Comparison of ENCODE assay signal across 15 cellular contexts in the genomic region with DNA sequence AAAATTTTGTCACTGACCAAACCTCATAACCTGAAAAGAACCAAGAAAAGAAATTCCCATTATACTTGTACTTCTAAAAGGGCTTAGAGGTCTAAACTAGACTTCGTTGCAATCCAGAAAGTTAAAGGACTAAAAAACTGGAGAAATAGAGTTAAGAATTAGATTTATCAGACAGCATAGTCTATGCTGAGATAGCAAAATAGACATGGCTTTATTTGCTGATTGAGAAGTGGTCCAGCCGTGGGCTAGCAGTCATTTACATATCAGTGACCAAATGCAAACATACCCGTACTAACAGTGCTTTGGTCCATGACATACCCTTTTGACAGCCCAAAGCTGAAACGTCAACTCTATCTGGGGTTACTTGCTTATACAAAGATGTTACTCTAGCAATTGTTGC.
A peak's percentile ranks its signal among the peaks of the same experiment; 100 is the strongest.
DNase-seq lines count a peak whose midpoint lies in the region; ATAC-seq, FAIRE-seq and TF ChIP-seq lines count a peak whose summit lies in the region.
"Had no signal": no experiment of that assay in that cellular context is flagged by ENCODE, and none has a peak within 500 bp of the region (broad histone marks: within the 10 kb centered on the region; RNA-seq: fewer than 3 reads in every experiment).

No MANE protein-coding gene starts in this region.

- no peak for TF ChIP-seq POLR2A in GM12878 (IDR thresholded peaks at IDR 0.05; ENCODE audit: low read depth, low read length)

- H3F3A ChIP-seq in neural cell (ENCODE audit: insufficient read depth, low read length, poor library complexity, severe bottlenecking) = no peaks in the 10 kb centered on the region

- no peak overlapping the region for H3K27ac ChIP-seq in GM12878 (ENCODE audit: control insufficient read depth, insufficient read depth)
- no peak overlapping the region for H3K27ac ChIP-seq in endodermal cell (ENCODE audit: low read depth, low read length)
- no peak overlapping the region for H3K27ac ChIP-seq in neural cell (ENCODE audit: low read length)
- no peak overlapping the region for H3K27ac ChIP-seq in trophoblast cell (ENCODE audit: low read depth, low read length)
- H3K27ac ChIP-seq: HL-60 had no signal

- intact Hi-C loops in GM12878 (cut with micrococcal nuclease; ENCODE audit: unreplicated experiment) = loop anchor here (5.0 kb wide), 1 partner anchor 64 kb away; a partner anchor contains a TSS

- H2AFZ ChIP-seq in GM12878 (ENCODE audit: control insufficient read depth, low read depth, low read length) (no peak overlapping the region), neural cell (ENCODE audit: low read depth, low read length) (no peak overlapping the region), trophoblast cell (ENCODE audit: insufficient read depth, low read length, poor library complexity) (no peak overlapping the region)

- H3K27me3 Mint-ChIP-seq in endodermal cell (ENCODE audit: insufficient read depth) = peaks cover 5% of the 10 kb centered on the region

- H4K91ac ChIP-seq in trophoblast cell (ENCODE audit: low read depth, low read length) = no peak overlapping the region

- no peak overlapping the region for H3K9ac ChIP-seq in GM12878 (ENCODE audit: control insufficient read depth, insufficient read depth, low read length)
- no peak overlapping the region for H3K9ac ChIP-seq in endodermal cell (ENCODE audit: extremely low read depth, low read length, poor library complexity, severe bottlenecking)
- H3K9ac ChIP-seq in neural cell (ENCODE audit: low read length) = no peak overlapping the region
- no peak overlapping the region for H3K9ac ChIP-seq in trophoblast cell (ENCODE audit: low read length)

- no peaks in the 10 kb centered on the region for H3K9me2 ChIP-seq in neural cell (ENCODE audit: insufficient read depth, low read length)

- RAD21 ChIA-PET in GM12878 (lab: Charles Lee; ENCODE audit: unreplicated experiment) = no interaction called here

- no peak for FAIRE-seq in GM12878 (lab: Jason Lieb, UNC)
- FAIRE-seq: GM18507 had no signal

- no peak overlapping the region for H4K8ac ChIP-seq in trophoblast cell (ENCODE audit: low read depth, low read length)

- H2BK5ac ChIP-seq in trophoblast cell (ENCODE audit: low read depth, low read length, poor library complexity) = no peak overlapping the region

- no peaks in the 10 kb centered on the region for H3K79me2 ChIP-seq in GM12878 (ENCODE audit: control insufficient read depth, insufficient read depth, low read length)
- no peaks in the 10 kb centered on the region for H3K79me2 ChIP-seq in neural cell (replicated peaks; ENCODE audit: insufficient read depth, low read length)
- peaks cover 2% of the 10 kb centered on the region for H3K79me2 ChIP-seq in trophoblast cell (ENCODE audit: control insufficient read depth, insufficient read depth, low read length, poor library complexity)

- BruUV-seq in GM12878 (replicated peaks; lab: Mats Ljungman, UMichigan) = no TSS peak

- no peak overlapping the region for H3K4me3 Mint-ChIP-seq in endodermal cell
- H3K4me3 Mint-ChIP-seq: CD14-positive monocyte, HFFc6 had no signal

- ATAC-seq in GM12878 = no peak
- ATAC-seq in HG03196 (IDR thresholded peaks at IDR 0.05; ENCODE audit: unreplicated experiment) = no peak
- no peak for ATAC-seq in HG02678 (IDR thresholded peaks at IDR 0.05; ENCODE audit: unreplicated experiment)

- TF ChIP-seq RAD21 in GM12878 (IDR thresholded peaks at IDR 0.05; ENCODE audit: insufficient read depth, low read depth, low read length) (no peak), neural cell (conservative IDR thresholded peaks at IDR 0.05) (no peak)

- CTCF ChIA-PET in GM12878 (lab: Yijun Ruan, JAX) = interaction anchor here (1.8 to 2.2 kb wide), 3 partner anchors 9 to 14 kb away, joined by 4 to 7 read pairs (median 6); no protein-coding TSS in a partner anchor

- TF ChIP-seq EP300 in GM12878 (IDR thresholded peaks at IDR 0.05; ENCODE audit: borderline replicate concordance in 1 of 2, control insufficient read depth in 1 of 2, low read depth in 2 of 2, low read length in 2 of 2) (no peak), neural cell (conservative IDR thresholded peaks at IDR 0.05; ENCODE audit: poor library complexity, severe bottlenecking) (no peak)

- H3K36me3 Mint-ChIP-seq in endodermal cell (ENCODE audit: low read depth) = no peaks in the 10 kb centered on the region
- H3K36me3 Mint-ChIP-seq: CD14-positive monocyte had no signal

- TF ChIP-seq CTCF in GM12878 (IDR thresholded peaks at IDR 0.05 in 2 of 3, conservative IDR thresholded peaks at IDR 0.05 in 1 of 3; ENCODE audit: control insufficient read depth in 2 of 3, extremely low read depth in 1 of 3, insufficient read depth in 1 of 3, low read depth in 3 of 3, low read length in 3 of 3) (no peak), endodermal cell (conservative IDR thresholded peaks at IDR 0.05) (no peak), neural cell (IDR thresholded peaks at IDR 0.05; ENCODE audit: poor library complexity, severe bottlenecking) (no peak)

- no peak overlapping the region for H3K4me2 ChIP-seq in GM12878 (ENCODE audit: control insufficient read depth, insufficient read depth)
- H3K4me2 ChIP-seq in neural cell (ENCODE audit: low read length) = no peak overlapping the region
- H3K4me2 ChIP-seq in trophoblast cell (ENCODE audit: low read length) = no peak overlapping the region

- H3K4me3 ChIP-seq in GM12878 (no peak overlapping the region), endodermal cell (ENCODE audit: low read length) (peak overlapping the region; percentile 39), neural cell (ENCODE audit: low read length) (peak overlapping the region; percentile 7), trophoblast cell (ENCODE audit: low read depth, low read length) (no peak overlapping the region)

- no peak overlapping the region for H2BK120ac ChIP-seq in trophoblast cell (ENCODE audit: insufficient read depth, low read length, poor library complexity)

- in situ Hi-C loops in GM12878 (cut with MboI) = no loop called here

- H4K20me1 ChIP-seq in GM12878 (ENCODE audit: control insufficient read depth, insufficient read depth) = no peaks in the 10 kb centered on the region
- no peaks in the 10 kb centered on the region for H4K20me1 ChIP-seq in neural cell (ENCODE audit: insufficient read depth)

- H3K36me3 ChIP-seq in GM12878 (ENCODE audit: control insufficient read depth in 2 of 2, insufficient read depth in 2 of 2, low read length in 1 of 2) = no peaks in the 10 kb centered on the region
- H3K36me3 ChIP-seq in endodermal cell (ENCODE audit: control insufficient read depth, insufficient read depth, low read length) = no peaks in the 10 kb centered on the region
- H3K36me3 ChIP-seq in neural cell (ENCODE audit: insufficient read depth, low read length) = no peaks in the 10 kb centered on the region
- no peaks in the 10 kb centered on the region for H3K36me3 ChIP-seq in trophoblast cell (ENCODE audit: control insufficient read depth in 1 of 2, insufficient read depth in 2 of 2, low read length in 2 of 2)

- H3K79me1 ChIP-seq in trophoblast cell (ENCODE audit: low read length) = peaks cover 5% of the 10 kb centered on the region

- H2AK5ac ChIP-seq in trophoblast cell (ENCODE audit: low read length) = no peak overlapping the region

- H3K4me1 Mint-ChIP-seq in endodermal cell = peaks cover 28% of the 10 kb centered on the region

- no peak overlapping the region for H3K27ac Mint-ChIP-seq in endodermal cell
- H3K27ac Mint-ChIP-seq: CD14-positive monocyte, HFFc6 had no signal

- SMC1A ChIA-PET in GM12878 (lab: Charles Lee; ENCODE audit: uncharacterized antibody, unreplicated experiment) = interaction anchor here (1.7 to 2.9 kb wide), 3 partner anchors 10 to 14 kb away, joined by 5 to 13 read pairs (median 5); no protein-coding TSS in a partner anchor

- no peaks in the 10 kb centered on the region for H3K27me3 ChIP-seq in GM12878 (replicated peaks in 1 of 2; ENCODE audit: control insufficient read depth in 2 of 2, insufficient read depth in 2 of 2, low read length in 1 of 2)
- H3K27me3 ChIP-seq in endodermal cell (ENCODE audit: control insufficient read depth, insufficient read depth, low read length, poor library complexity, severe bottlenecking) = no peaks in the 10 kb centered on the region
- H3K27me3 ChIP-seq in neural cell (ENCODE audit: insufficient read depth, low read depth, low read length) = no peaks in the 10 kb centered on the region
- no peaks in the 10 kb centered on the region for H3K27me3 ChIP-seq in trophoblast cell (ENCODE audit: insufficient read depth, low read length)

- H3K23ac ChIP-seq in trophoblast cell (ENCODE audit: low read length) = no peak overlapping the region

- no peak overlapping the region for H3K4ac ChIP-seq in trophoblast cell (ENCODE audit: low read depth, low read length)

- H3K18ac ChIP-seq in trophoblast cell (ENCODE audit: low read length) = no peak overlapping the region

- H3K14ac ChIP-seq in trophoblast cell (ENCODE audit: low read length) = no peak overlapping the region

- H3K4me1 ChIP-seq in GM12878 (ENCODE audit: control insufficient read depth, insufficient read depth, low read length) = no peaks in the 10 kb centered on the region; the same call in 1 of the 2 replicates
- peaks cover 4% of the 10 kb centered on the region for H3K4me1 ChIP-seq in endodermal cell (ENCODE audit: control insufficient read depth, insufficient read depth, low read length)
- peaks cover 0 to 5% of the 10 kb centered on the region in 2 experiments for H3K4me1 ChIP-seq in trophoblast cell (ENCODE audit: control insufficient read depth in 1 of 2, insufficient read depth in 2 of 2, low read length in 2 of 2)
- H3K4me1 ChIP-seq: Caco-2 had no signal

- H3K9me3 Mint-ChIP-seq in endodermal cell = no peaks in the 10 kb centered on the region
- H3K9me3 Mint-ChIP-seq: HFFc6 had no signal

- H3K9me3 ChIP-seq in GM12878 (replicated peaks; ENCODE audit: control insufficient read depth, insufficient read depth, low read length) (no peaks in the 10 kb centered on the region), endodermal cell (ENCODE audit: control insufficient read depth, low read length) (no peaks in the 10 kb centered on the region), neural cell (ENCODE audit: low read length) (no peaks in the 10 kb centered on the region), trophoblast cell (ENCODE audit: insufficient read depth, low read depth, low read length) (no peaks in the 10 kb centered on the region)
- H3K9me3 ChIP-seq: Caco-2 had no signal

- POLR2A ChIA-PET in GM12878 (lab: Charles Lee) = no interaction called here

- DNase-seq in GM12878 (ENCODE audit: low read depth, low spot score) (no peak), endodermal cell (no peak), trophoblast cell (no peak)
- DNase-seq: Caco-2; CD8-positive, alpha-beta memory T cell; DND-41; GDM1; HCEC 1CT; HFFc6 had no signal

- 15% methylated on average over 4 of the region's 4 CpGs for WGBS in GM12878 (ENCODE audit: insufficient coverage, insufficient replicate concordance, low lambda C conversion rate, missing lambda C conversion rate)
- WGBS in endodermal cell (ENCODE audit: insufficient coverage in 1 of 2, insufficient read length in 1 of 2), 2 experiments = 85 to 88% methylated on average over 4 of the region's 4 CpGs
- WGBS in trophoblast cell (ENCODE audit: extremely low coverage, insufficient coverage, insufficient read length) = no CpG with 5 or more reads among the region's 4 CpGs

- H4K12ac ChIP-seq in trophoblast cell (ENCODE audit: low read depth, low read length) = no peak overlapping the region

- H2BK12ac ChIP-seq in trophoblast cell (ENCODE audit: low read length) = no peak overlapping the region

TF ChIP-seq in GM12878, 131 proteins besides CTCF, POLR2A, EP300 and RAD21 (continues in another document):
- no peak for TF ChIP-seq HDGF (IDR thresholded peaks at IDR 0.05)

Comparison
In these comparisons a context has a peak if more than half of its experiments do, and no peak if none do; other contexts are left out.
1. H3K4me3 ChIP-seq: peak in endodermal cell (single experiment) and neural cell (single experiment); none in GM12878 (single experiment) and trophoblast cell (single experiment).